ENCODE assay signal across 2 cellular contexts in the genomic region with DNA sequence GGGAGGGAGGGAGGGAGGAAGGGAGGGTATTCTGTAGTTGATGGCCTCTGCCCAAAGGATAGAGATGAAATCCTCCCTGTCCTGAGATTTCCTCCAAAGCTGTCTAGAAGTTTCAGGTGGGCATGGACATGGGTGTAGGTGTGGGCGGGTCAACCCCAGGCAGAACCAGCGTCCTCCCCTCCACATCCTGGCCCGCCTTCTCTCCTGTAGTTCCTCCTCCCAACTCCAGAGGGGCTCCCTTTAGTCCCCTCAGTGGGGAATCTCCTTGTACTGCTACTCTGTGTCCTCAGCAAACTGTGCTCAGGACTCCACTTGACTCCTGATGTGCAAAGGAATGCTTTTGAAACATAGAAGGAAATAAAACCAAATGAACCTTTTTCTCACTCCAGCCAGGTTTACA.
TF ChIP-seq lines count a peak whose summit lies in the region.

No MANE protein-coding gene starts in this region.

TF ChIP-seq in GM23338, 12 proteins besides CTCF, POLR2A, EP300 and RAD21 (continued from another document):
- TF ChIP-seq, protein P1, sequence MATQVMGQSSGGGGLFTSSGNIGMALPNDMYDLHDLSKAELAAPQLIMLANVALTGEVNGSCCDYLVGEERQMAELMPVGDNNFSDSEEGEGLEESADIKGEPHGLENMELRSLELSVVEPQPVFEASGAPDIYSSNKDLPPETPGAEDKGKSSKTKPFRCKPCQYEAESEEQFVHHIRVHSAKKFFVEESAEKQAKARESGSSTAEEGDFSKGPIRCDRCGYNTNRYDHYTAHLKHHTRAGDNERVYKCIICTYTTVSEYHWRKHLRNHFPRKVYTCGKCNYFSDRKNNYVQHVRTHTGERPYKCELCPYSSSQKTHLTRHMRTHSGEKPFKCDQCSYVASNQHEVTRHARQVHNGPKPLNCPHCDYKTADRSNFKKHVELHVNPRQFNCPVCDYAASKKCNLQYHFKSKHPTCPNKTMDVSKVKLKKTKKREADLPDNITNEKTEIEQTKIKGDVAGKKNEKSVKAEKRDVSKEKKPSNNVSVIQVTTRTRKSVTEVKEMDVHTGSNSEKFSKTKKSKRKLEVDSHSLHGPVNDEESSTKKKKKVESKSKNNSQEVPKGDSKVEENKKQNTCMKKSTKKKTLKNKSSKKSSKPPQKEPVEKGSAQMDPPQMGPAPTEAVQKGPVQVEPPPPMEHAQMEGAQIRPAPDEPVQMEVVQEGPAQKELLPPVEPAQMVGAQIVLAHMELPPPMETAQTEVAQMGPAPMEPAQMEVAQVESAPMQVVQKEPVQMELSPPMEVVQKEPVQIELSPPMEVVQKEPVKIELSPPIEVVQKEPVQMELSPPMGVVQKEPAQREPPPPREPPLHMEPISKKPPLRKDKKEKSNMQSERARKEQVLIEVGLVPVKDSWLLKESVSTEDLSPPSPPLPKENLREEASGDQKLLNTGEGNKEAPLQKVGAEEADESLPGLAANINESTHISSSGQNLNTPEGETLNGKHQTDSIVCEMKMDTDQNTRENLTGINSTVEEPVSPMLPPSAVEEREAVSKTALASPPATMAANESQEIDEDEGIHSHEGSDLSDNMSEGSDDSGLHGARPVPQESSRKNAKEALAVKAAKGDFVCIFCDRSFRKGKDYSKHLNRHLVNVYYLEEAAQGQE (IDR thresholded peaks at IDR 0.05; ENCODE audit: unreplicated experiment) = no peak

TF ChIP-seq in HCT116, 20 proteins besides CTCF, POLR2A, EP300 and RAD21 (continued from another document):
- TF ChIP-seq ZNF274 (IDR thresholded peaks at IDR 0.05; ENCODE audit: low read depth, low read length) (no peak), EZH2phosphoT487 (IDR thresholded peaks at IDR 0.05; ENCODE audit: borderline replicate concordance) (no peak), JUND (IDR thresholded peaks at IDR 0.05) (no peak), ELF1 (IDR thresholded peaks at IDR 0.05; ENCODE audit: borderline replicate concordance, low read depth) (no peak), TCF7L2 (IDR thresholded peaks at IDR 0.05; ENCODE audit: borderline replicate concordance, extremely low read depth, insufficient read depth, insufficient read length) (no peak), YY1 (IDR thresholded peaks at IDR 0.05; ENCODE audit: extremely low read depth, insufficient replicate concordance, low read depth, low read length) (no peak)
